ENCODE assay signal across 8 cellular contexts in genomic region chr19:2607712-2608601, GRCh38.
DNase-seq lines count a peak whose midpoint lies in the region; ATAC-seq and TF ChIP-seq lines count a peak whose summit lies in the region.

No MANE protein-coding gene starts in this region.

- H3K27me3 Mint-ChIP-seq in activated CD4-positive, alpha-beta memory T cell treated with anti-CD3 and anti-CD28 coated beads for 36 hours, result peaks cover 16% of the 10 kb centered on the region
- no peaks in the 10 kb centered on the region for H3K27me3 Mint-ChIP-seq in memory B cell

- intact Hi-C loops in activated CD4-positive, alpha-beta memory T cell treated with anti-CD3 and anti-CD28 coated beads for 36 hours (cut with micrococcal nuclease), result loop anchor here (1.0 to 5.0 kb wide), 4 partner anchors 9 to 133 kb away; no protein-coding TSS in a partner anchor

- CTCF ChIA-PET in activated CD4-positive, alpha-beta memory T cell treated with anti-CD3 and anti-CD28 coated beads for 36 hours (lab: Charles Lee), result interaction anchor here (0.6 to 9.5 kb wide), 6 partner anchors 8 to 152 kb away, joined by 3 to 174 read pairs (median 7); partner anchors contain the start of gene GADD45B
- CTCF ChIA-PET in RWPE1 (lab: Yijun Ruan, JAX), result interaction anchor here (0.6 kb wide), 2 partner anchors 154 to 270 kb away, joined by 4 read pairs; no protein-coding TSS in a partner anchor

- no peaks in the 10 kb centered on the region for H3K9me3 Mint-ChIP-seq in activated CD4-positive, alpha-beta memory T cell treated with anti-CD3 and anti-CD28 coated beads for 36 hours
- no peaks in the 10 kb centered on the region for H3K9me3 Mint-ChIP-seq in memory B cell

- no peak overlapping the region for H3K27ac ChIP-seq in RWPE1

- no peaks in the 10 kb centered on the region for H3K36me3 Mint-ChIP-seq in activated CD4-positive, alpha-beta memory T cell treated with anti-CD3 and anti-CD28 coated beads for 36 hours
- peaks cover 4% of the 10 kb centered on the region for H3K36me3 Mint-ChIP-seq in memory B cell

- TF ChIP-seq POLR2A in GM18526 (IDR thresholded peaks at IDR 0.05; ENCODE audit: extremely low read depth, insufficient read length), result peak; percentile 48

- POLR2A ChIA-PET in activated CD4-positive, alpha-beta memory T cell treated with anti-CD3 and anti-CD28 coated beads for 36 hours (lab: Charles Lee), result interaction anchor here (0.7 to 5.1 kb wide), 4 partner anchors 9 to 131 kb away, joined by 3 to 65 read pairs (median 10); partner anchors contain the start of gene GADD45B
- POLR2A ChIA-PET in RWPE1 (lab: Yijun Ruan, JAX; ENCODE audit: low non-redundant PET), result interaction anchor here (0.6 to 0.7 kb wide), 2 partner anchors 20 to 66 kb away, joined by 3 to 7 read pairs; no protein-coding TSS in a partner anchor

- no peak for TF ChIP-seq CTCF in RWPE1 (conservative IDR thresholded peaks at IDR 0.05; ENCODE audit: low read depth)

- peak; percentile 95 for DNase-seq in activated CD4-positive, alpha-beta memory T cell treated with anti-CD3 and anti-CD28 coated beads for 36 hours
- peak in 1 of 2 donors; percentile 50 for DNase-seq in memory B cell (ENCODE audit: low spot score in 2 of 2)
- DNase-seq in RWPE1 (ENCODE audit: low spot score), result no peak
- no peak for DNase-seq in NCI-H2081 treated with DMSO at 0.1 percent for 48 hours (lab: John Stamatoyannopoulos, UW)
- DNase-seq in KBM-7, result no peak
- DNase-seq in KG1 (lab: John Stamatoyannopoulos, UW), result no peak

- H3K4me1 Mint-ChIP-seq in activated CD4-positive, alpha-beta memory T cell treated with anti-CD3 and anti-CD28 coated beads for 36 hours (ENCODE audit: low read depth), result peaks cover 31% of the 10 kb centered on the region
- H3K4me1 Mint-ChIP-seq in memory B cell, result peaks cover 26% of the 10 kb centered on the region

- H3K27ac Mint-ChIP-seq in activated CD4-positive, alpha-beta memory T cell treated with anti-CD3 and anti-CD28 coated beads for 36 hours, result peak overlapping the region; percentile 49
- H3K27ac Mint-ChIP-seq in memory B cell, result peak overlapping the region; percentile 81

- peak; percentile 26 for ATAC-seq in HG03097 (IDR thresholded peaks at IDR 0.05; ENCODE audit: low FRiP score, unreplicated experiment)
- peak; percentile 36 for ATAC-seq in memory B cell (ENCODE audit: low read depth)

- peak overlapping the region; percentile 57 for H3K4me3 Mint-ChIP-seq in activated CD4-positive, alpha-beta memory T cell treated with anti-CD3 and anti-CD28 coated beads for 36 hours
- peak overlapping the region; percentile 72 for H3K4me3 Mint-ChIP-seq in memory B cell

- in situ Hi-C loops in KBM-7 (cut with MboI; ENCODE audit: low pct_unique_long_range_greater_than_20kb, low sequenced_read_pairs), result no loop called here
